22 cellular contexts compared by ENCODE assay signal in genomic region chr17:69245617-69246016, GRCh38. TPM values are rescaled to one million over a fixed set of nuclear protein-coding genes. Genes with fewer than 3 reads are reported as not detected.
A peak's percentile ranks its signal among the peaks of the same experiment; 100 is the strongest.
DNase-seq lines count a peak whose midpoint lies in the region; ATAC-seq and TF ChIP-seq lines count a peak whose summit lies in the region.
"Had no signal": no experiment of that assay in that cellular context is flagged by ENCODE, and none has a peak within 500 bp of the region (broad histone marks: within the 10 kb centered on the region; RNA-seq: fewer than 3 reads in every experiment).

No MANE protein-coding gene starts in this region.

- H3K4me1 ChIP-seq in SJCRH30 (no peaks in the 10 kb centered on the region), upper lobe of right lung (no peaks in the 10 kb centered on the region)
- H3K4me1 ChIP-seq: Peyer's patch had no signal

- H3K4me3 Mint-ChIP-seq in HFFc6 = no peak overlapping the region
- H3K4me3 Mint-ChIP-seq: T-helper 1 cell treated with Interleukin-12 subunit alpha and Interleukin-12 subunit beta and Interleukin-4 antibody, amounts not matched to agents 30 μg/mL and 1 μg/mL, for 36 hours had no signal

- peaks cover 4% of the 10 kb centered on the region for H3K4me1 Mint-ChIP-seq in HFFc6 (ENCODE audit: low read depth)

- no peak for TF ChIP-seq CTCF in epithelial cell of esophagus (IDR thresholded peaks at IDR 0.05; ENCODE audit: insufficient read depth, low read depth, low read length, missing control alignments)
- TF ChIP-seq CTCF in HFFc6 (IDR thresholded peaks at IDR 0.05) = no peak
- no peak for TF ChIP-seq CTCF in upper lobe of right lung (IDR thresholded peaks at IDR 0.05)

- intact Hi-C loops in upper lobe of right lung (cut with DNase I) = no loop called here

- no peaks in the 10 kb centered on the region for H3K36me3 Mint-ChIP-seq in HFFc6 (ENCODE audit: low read depth)

- ATAC-seq in HG02610 (IDR thresholded peaks at IDR 0.05; ENCODE audit: unreplicated experiment) = peak; percentile 61
- no peak for ATAC-seq in upper lobe of right lung
- ATAC-seq: HCT116, Right ventricle myocardium inferior had no signal

- no peak overlapping the region for H3K27ac Mint-ChIP-seq in HFFc6
- H3K27ac Mint-ChIP-seq: T-helper 1 cell treated with Interleukin-12 subunit alpha and Interleukin-12 subunit beta and Interleukin-4 antibody, amounts not matched to agents 30 μg/mL and 1 μg/mL, for 36 hours had no signal

- DNase-seq in NOMO-1 treated with DMSO at 0.1 percent for 48 hours (lab: John Stamatoyannopoulos, UW; ENCODE audit: unreplicated experiment) (peak; percentile 15), NOMO-1 (lab: John Stamatoyannopoulos, UW; ENCODE audit: unreplicated experiment in 2 of 2) (no peak), epithelial cell of esophagus (ENCODE audit: low read depth) (peak; percentile 31), HFFc6 (no peak), SJCRH30 (no peak), upper lobe of right lung (no peak), HuH-7 (ENCODE audit: low spot score) (no peak)
- DNase-seq: C1 segment of cervical spinal cord, DND-41, NCI-H1436, NCI-H2029 treated with DMSO at 0.1 percent for 48 hours, NCI-H2171 treated with DMSO at 0.1 percent for 48 hours, NCI-H510A, NCI-H82, Peyer's patch had no signal

- H3K27me3 ChIP-seq in SJCRH30 (peaks cover 4% of the 10 kb centered on the region; the same call in 1 of the 2 replicates), upper lobe of right lung (no peaks in the 10 kb centered on the region)
- H3K27me3 ChIP-seq: Peyer's patch had no signal

- H3K9me3 ChIP-seq in SJCRH30 (replicated peaks) = no peaks in the 10 kb centered on the region
- H3K9me3 ChIP-seq in upper lobe of right lung = no peaks in the 10 kb centered on the region
- H3K9me3 ChIP-seq: Peyer's patch had no signal

- H3K9me3 Mint-ChIP-seq in HFFc6 = no peaks in the 10 kb centered on the region
- H3K9me3 Mint-ChIP-seq: T-helper 1 cell treated with Interleukin-12 subunit alpha and Interleukin-12 subunit beta and Interleukin-4 antibody, amounts not matched to agents 30 μg/mL and 1 μg/mL, for 36 hours had no signal

- no peak overlapping the region for H3K4me3 ChIP-seq in epithelial cell of esophagus (ENCODE audit: low read length)
- H3K4me3 ChIP-seq in SJCRH30 = no peak overlapping the region
- no peak overlapping the region for H3K4me3 ChIP-seq in upper lobe of right lung
- H3K4me3 ChIP-seq: Peyer's patch had no signal

- no peaks in the 10 kb centered on the region for H3K27me3 Mint-ChIP-seq in HFFc6 (ENCODE audit: insufficient read depth)

- no peaks in the 10 kb centered on the region for H3K36me3 ChIP-seq in SJCRH30
- H3K36me3 ChIP-seq in upper lobe of right lung = peaks cover 3% of the 10 kb centered on the region

- H3K27ac ChIP-seq in SJCRH30 = no peak overlapping the region
- H3K27ac ChIP-seq in upper lobe of right lung = no peak overlapping the region
- H3K27ac ChIP-seq: 22Rv1, KMS-11, Peyer's patch had no signal

RNA-seq across cellular contexts. Expression of gene ABCA10, which starts 17.0 kb away (rescaled TPM):
- total RNA-seq in HFFc6 (2021; fragmentation: NEBNext Ultra II Directional; extraction: Animal tissue kit (Norgen Biotek cat#: 25700)) = under 1 TPM in 3 of 6 experiments, not detected in 3; 0.03 to 0.17 (median 0.07) TPM
- total RNA-seq in SJCRH30 (2014; rRNA removed; shearing (Covaris generic)) = not detected in 2 replicates
- total RNA-seq in upper lobe of right lung = 9.2 TPM
- total RNA-seq: M059J had no signal

Comparison
In these comparisons a context has a peak if more than half of its experiments do, and no peak if none do; other contexts are left out.
1. DNase-seq: peak in NOMO-1 treated with DMSO at 0.1 percent for 48 hours (single experiment) and epithelial cell of esophagus (single experiment); none in NOMO-1 (0 of 2), HFFc6 (single experiment), SJCRH30 (0 of 2), upper lobe of right lung (single experiment) and HuH-7 (single experiment).